Comparison of ENCODE assay signal across 14 cellular contexts in genomic region chr11:94708642-94709041, GRCh38.
"Had no signal": no experiment of that assay in that cellular context is flagged by ENCODE, and none has a peak within 500 bp of the region (broad histone marks: within the 10 kb centered on the region; RNA-seq: fewer than 3 reads in every experiment).

No MANE protein-coding gene starts in this region.

- H3K27me3 ChIP-seq: adrenal gland, gastroesophageal sphincter had no signal

- H3K27ac ChIP-seq: adrenal gland, colonic mucosa, gastroesophageal sphincter, parathyroid adenoma, skin epidermis had no signal

- H3K9me3 ChIP-seq: adrenal gland, colonic mucosa, gastroesophageal sphincter had no signal

- H3K9ac ChIP-seq: parathyroid adenoma had no signal

- H3K79me2 ChIP-seq: parathyroid adenoma had no signal

- FAIRE-seq: islet of Langerhans had no signal

- H3K4me1 ChIP-seq: adrenal gland, parathyroid adenoma had no signal

- ATAC-seq: activated CD8-positive, alpha-beta T cell treated with anti-CD3 and anti-CD28 coated beads for 36 hours; gastroesophageal sphincter; left lobe of liver; naive thymus-derived CD8-positive, alpha-beta T cell; stimulated activated naive CD8-positive, alpha-beta T cell treated with anti-CD3 and anti-CD28 coated beads, Interleukin-15, Interleukin-2, amounts not matched to agents 100 U/mL and 50 U/mL, for 24 hours had no signal

- DNase-seq: activated CD4-positive, alpha-beta T cell treated with anti-CD3 and anti-CD28 coated beads for 48 hours; activated CD8-positive, alpha-beta T cell treated with anti-CD3 and anti-CD28 coated beads for 36 hours; activated effector memory CD4-positive, alpha-beta T cell treated with anti-CD3 and anti-CD28 coated beads, Interleukin-2, amount 50 U/mL, for 16 hours; activated T-cell treated with anti-CD3 and anti-CD28 coated beads, Interleukin-2, amount 50 U/mL, for 48 hours; adrenal gland; colonic mucosa; effector CD4-positive, alpha-beta T cell; naive thymus-derived CD8-positive, alpha-beta T cell; stimulated activated naive CD8-positive, alpha-beta T cell treated with anti-CD3 and anti-CD28 coated beads, Interleukin-15, Interleukin-2, amounts not matched to agents 100 U/mL and 50 U/mL, for 24 hours had no signal

- H2AFZ ChIP-seq: parathyroid adenoma had no signal

- H3K36me3 ChIP-seq: adrenal gland, colonic mucosa, gastroesophageal sphincter had no signal

- H3K4me3 ChIP-seq: adrenal gland, colonic mucosa, gastroesophageal sphincter had no signal
